22 cellular contexts compared by ENCODE assay signal in the genomic region with DNA sequence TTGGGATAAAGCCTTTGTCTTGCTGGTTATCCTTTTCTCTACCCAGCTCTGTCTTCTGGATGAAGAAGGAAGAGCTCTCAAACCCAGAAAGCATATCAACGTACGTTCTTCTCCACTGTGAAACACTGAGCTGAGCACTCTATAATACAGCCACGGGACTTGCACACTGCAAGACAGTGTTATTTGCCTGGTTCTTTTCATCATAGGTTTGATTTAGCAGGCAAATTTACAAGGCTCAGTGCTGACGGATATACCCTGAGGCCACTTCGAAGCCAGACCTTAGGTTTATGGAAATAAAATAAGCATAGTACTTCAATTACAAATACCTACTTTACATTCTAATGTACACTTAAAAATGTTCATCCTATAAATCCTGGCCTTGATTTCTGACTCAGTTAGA.
A peak's percentile ranks its signal among the peaks of the same experiment; 100 is the strongest.
DNase-seq lines count a peak whose midpoint lies in the region; FAIRE-seq and TF ChIP-seq lines count a peak whose summit lies in the region.
"Had no signal": no experiment of that assay in that cellular context is flagged by ENCODE, and none has a peak within 500 bp of the region (broad histone marks: within the 10 kb centered on the region; RNA-seq: fewer than 3 reads in every experiment).

No MANE protein-coding gene starts in this region.

- no peaks in the 10 kb centered on the region for H3K4me1 Mint-ChIP-seq in immature natural killer cell
- no peaks in the 10 kb centered on the region for H3K4me1 Mint-ChIP-seq in HFFc6 (ENCODE audit: low read depth)
- H3K4me1 Mint-ChIP-seq: CD8-positive, alpha-beta memory T cell had no signal

- H3K27ac ChIP-seq in muscle layer of duodenum (ENCODE audit: low read length) = peak overlapping the region; percentile 2
- H3K27ac ChIP-seq: C4-2B had no signal

- no peaks in the 10 kb centered on the region for H3K27me3 ChIP-seq in muscle layer of duodenum (ENCODE audit: low read depth, low read length)

- no peaks in the 10 kb centered on the region for H3K36me3 ChIP-seq in muscle layer of duodenum (ENCODE audit: control insufficient read depth in 1 of 2, insufficient read depth in 2 of 2, low read length in 2 of 2)

- TF ChIP-seq CTCF in epithelial cell of esophagus (IDR thresholded peaks at IDR 0.05; ENCODE audit: insufficient read depth, low read depth, low read length, missing control alignments) (no peak), HFFc6 (IDR thresholded peaks at IDR 0.05) (no peak)

- H3K9me3 Mint-ChIP-seq in immature natural killer cell (peaks cover 0 to 14% (median 2%) of the 10 kb centered on the region in 6 donors), HFFc6 (peaks cover 3% of the 10 kb centered on the region; the same call in 1 of the 2 replicates)

- H3K27me3 Mint-ChIP-seq in immature natural killer cell (ENCODE audit: low read depth in 3 of 3) (peaks cover 0 to 3% (median 2%) of the 10 kb centered on the region in 3 donors), HFFc6 (ENCODE audit: insufficient read depth) (no peaks in the 10 kb centered on the region; the same call in 1 of the 2 replicates)

- H3K9me3 ChIP-seq in muscle layer of duodenum (ENCODE audit: control insufficient read depth in 1 of 2, low read length in 2 of 2) = no peaks in the 10 kb centered on the region

- H3K4me1 ChIP-seq in muscle layer of duodenum (ENCODE audit: control insufficient read depth in 1 of 2, insufficient read depth in 2 of 2, low read length in 2 of 2) = peaks cover 0 to 5% of the 10 kb centered on the region in 2 donors

- DNase-seq in GM12892 (ENCODE audit: insufficient read length) (no peak), NCI-H526 (lab: John Stamatoyannopoulos, UW) (peak; percentile 66 to 77), epithelial cell of esophagus (ENCODE audit: low read depth) (peak; percentile 9), SK-N-DZ (ENCODE audit: low spot score) (no peak), immature natural killer cell (no peak), HFFc6 (no peak), activated T-cell treated with anti-CD3 and anti-CD28 coated beads for 4 hours (no peak)
- DNase-seq: AML-193; Calu3; CD8-positive, alpha-beta memory T cell; DMS153; Kasumi-1; NCI-H1092 treated with DMSO at 0.1 percent for 48 hours; NCI-H1436 treated with DMSO at 0.1 percent for 48 hours; NCI-H1930; NCI-H748 treated with DMSO at 0.1 percent for 48 hours; NK-92 treated with Interleukin-12 subunit alpha and Interleukin-12 subunit beta, amount 100 ng/mL, for 24 hours; Right ventricle myocardium superior had no signal

- H3K4me3 Mint-ChIP-seq in immature natural killer cell (no peak overlapping the region), HFFc6 (no peak overlapping the region)
- H3K4me3 Mint-ChIP-seq: CD8-positive, alpha-beta memory T cell had no signal

- H3K27ac Mint-ChIP-seq in immature natural killer cell = no peak overlapping the region
- no peak overlapping the region for H3K27ac Mint-ChIP-seq in HFFc6
- H3K27ac Mint-ChIP-seq: CD8-positive, alpha-beta memory T cell had no signal

- FAIRE-seq in GM12892 (lab: Jason Lieb, UNC) = peak; percentile 70
- FAIRE-seq: G401.6, H1 had no signal

- H3K36me3 Mint-ChIP-seq in immature natural killer cell = no peaks in the 10 kb centered on the region
- H3K36me3 Mint-ChIP-seq in HFFc6 (ENCODE audit: low read depth) = no peaks in the 10 kb centered on the region
- H3K36me3 Mint-ChIP-seq: CD8-positive, alpha-beta memory T cell had no signal

- no peak for TF ChIP-seq POLR2A in GM12892 (IDR thresholded peaks at IDR 0.05; ENCODE audit: low read depth, low read length)

- H3K4me3 ChIP-seq in epithelial cell of esophagus (ENCODE audit: low read length) (no peak overlapping the region), muscle layer of duodenum (ENCODE audit: low read depth in 1 of 2, low read length in 2 of 2) (no peak overlapping the region)

Comparison
In these comparisons a context has a peak if more than half of its experiments do, and no peak if none do; other contexts are left out.
1. DNase-seq: peak in NCI-H526 (2 of 2) and epithelial cell of esophagus (single experiment); none in GM12892 (single experiment), SK-N-DZ (single experiment), immature natural killer cell (0 of 3), HFFc6 (single experiment) and activated T-cell treated with anti-CD3 and anti-CD28 coated beads for 4 hours (single experiment).